Comparison of ENCODE assay signal across 24 cellular contexts in the genomic region with DNA sequence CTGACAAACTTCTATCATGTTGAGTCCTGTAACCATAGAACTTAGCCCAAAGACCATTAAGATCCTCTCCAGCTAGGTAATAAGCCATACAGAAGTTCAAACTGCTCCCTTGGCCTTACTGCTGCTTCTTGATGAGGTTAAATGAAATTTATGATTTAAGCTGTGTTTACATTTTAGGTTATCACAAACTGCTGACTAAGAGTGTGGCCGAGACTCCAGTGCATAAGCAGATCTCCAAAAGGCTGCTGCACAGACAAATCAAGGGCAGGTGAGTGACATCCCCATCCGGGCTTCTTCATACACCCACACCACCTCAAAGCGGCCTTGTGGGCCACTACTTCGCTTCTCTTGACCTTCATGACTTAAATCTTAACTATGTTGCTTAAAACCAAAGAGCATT. TPM values are rescaled to one million over a fixed set of nuclear protein-coding genes. Genes with fewer than 3 reads are reported as not detected.
"Had no signal": no experiment of that assay in that cellular context is flagged by ENCODE, and none has a peak within 500 bp of the region (broad histone marks: within the 10 kb centered on the region; RNA-seq: fewer than 3 reads in every experiment).

No MANE protein-coding gene starts in this region.

- H3K4me1 ChIP-seq: colonic mucosa, gastrocnemius medialis, heart right ventricle, left lung, lower lobe of right lung had no signal

- ATAC-seq: gastrocnemius medialis, heart right ventricle, left cardiac atrium, left lung, left ventricle myocardium superior, lower lobe of right lung, mucosa of descending colon had no signal

- H3K4me3 ChIP-seq: colonic mucosa, esophagus squamous epithelium, gastrocnemius medialis, heart right ventricle, left lung, lower lobe of right lung, mucosa of descending colon had no signal

- H3K27me3 ChIP-seq: colonic mucosa, esophagus squamous epithelium, gastrocnemius medialis, heart right ventricle, left lung had no signal

- H3K27ac Mint-ChIP-seq: dendritic cell treated with granulocyte-macrophage colony-stimulating factor and Interleukin-4, amounts not matched to agents 40 ng/mL and 50 ng/mL, for 4 days; mesothelial cell of epicardium; naive B cell had no signal

- H3K4me1 Mint-ChIP-seq: mesothelial cell of epicardium, naive B cell had no signal

- H3K27ac ChIP-seq: colonic mucosa, gastrocnemius medialis, heart right ventricle, left lung, lower lobe of right lung had no signal

- FAIRE-seq: endothelial cell of umbilical vein, islet of Langerhans, keratinocyte had no signal

- H3K27me3 Mint-ChIP-seq: dendritic cell treated with granulocyte-macrophage colony-stimulating factor and Interleukin-4, amounts not matched to agents 40 ng/mL and 50 ng/mL, for 4 days; naive B cell had no signal

- DNase-seq: colonic mucosa; cortex of kidney; effector CD4-positive, alpha-beta T cell; effector memory CD4-positive, alpha-beta T cell; esophagus squamous epithelium; foreskin fibroblast; foreskin melanocyte; gastrocnemius medialis; glutamatergic neuron; heart right ventricle; hippocampal formation; left cardiac atrium; left lung; left ventricle myocardium superior; lower lobe of right lung; mesenchymal stem cell; mucosa of descending colon; naive B cell had no signal

- H3K36me3 ChIP-seq: colonic mucosa, gastrocnemius medialis, lower lobe of right lung had no signal

- H3K9me3 ChIP-seq: colonic mucosa had no signal

- H3K4me3 Mint-ChIP-seq: dendritic cell treated with granulocyte-macrophage colony-stimulating factor and Interleukin-4, amounts not matched to agents 40 ng/mL and 50 ng/mL, for 4 days; mesothelial cell of epicardium; naive B cell had no signal

RNA-seq across cellular contexts. Expression of a gene that starts 41.0 kb away (rescaled TPM):
- total RNA-seq: gastrocnemius medialis, mesenteric fat pad had no signal
